In the genomic region with DNA sequence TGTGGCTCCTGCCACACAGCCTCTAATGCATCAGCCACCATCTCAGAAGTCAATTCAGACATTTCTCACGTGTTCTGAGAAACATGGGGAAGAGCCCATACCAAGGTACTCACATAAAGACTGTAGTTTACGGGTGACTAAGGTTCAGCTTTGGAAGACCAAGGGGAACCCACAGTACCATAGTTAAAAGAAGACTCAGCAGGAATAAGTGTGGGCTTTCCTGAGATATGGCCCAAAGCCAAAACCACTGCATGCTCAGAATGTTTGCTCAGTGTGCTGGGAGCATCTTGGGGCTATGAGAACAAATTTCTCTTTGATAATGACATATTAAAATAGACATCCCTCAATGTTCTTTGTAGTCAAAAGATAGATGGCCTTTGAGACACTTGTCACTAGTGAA, we compare ENCODE assay signal across 14 cellular contexts.
A peak's percentile ranks its signal among the peaks of the same experiment; 100 is the strongest.
DNase-seq lines count a peak whose midpoint lies in the region; ATAC-seq and TF ChIP-seq lines count a peak whose summit lies in the region.
"Had no signal": no experiment of that assay in that cellular context is flagged by ENCODE, and none has a peak within 500 bp of the region (broad histone marks: within the 10 kb centered on the region; RNA-seq: fewer than 3 reads in every experiment).

No MANE protein-coding gene starts in this region.

- no peak overlapping the region for H2AFZ ChIP-seq in hepatocyte

- H3K9me3 ChIP-seq in hepatocyte (ENCODE audit: low read depth) = no peaks in the 10 kb centered on the region
- H3K9me3 ChIP-seq: upper lobe of right lung had no signal

- no peaks in the 10 kb centered on the region for H3K79me2 ChIP-seq in hepatocyte

- no peaks in the 10 kb centered on the region for H3K27me3 ChIP-seq in hepatocyte
- H3K27me3 ChIP-seq: upper lobe of right lung had no signal

- H3K4me2 ChIP-seq in hepatocyte = no peak overlapping the region

- no peaks in the 10 kb centered on the region for H3K36me3 ChIP-seq in hepatocyte (replicated peaks; ENCODE audit: insufficient read depth, low read depth)
- H3K36me3 ChIP-seq: upper lobe of right lung had no signal

- 88% methylated on average over 2 of the region's 2 CpGs for WGBS in hepatocyte (ENCODE audit: low lambda C conversion rate, missing lambda C conversion rate)

- DNase-seq in AG08396 (ENCODE audit: low spot score) (peak; percentile 53), HS-5 (ENCODE audit: low read depth) (peak; percentile 59), amniotic stem cell (lab: John Stamatoyannopoulos, UW) (peak; percentile 35), hepatocyte (ENCODE audit: low spot score) (peak; percentile 20), anterior cingulate cortex (lab: John Stamatoyannopoulos, UW) (no peak)
- no peak for DNase-seq in activated CD8-positive, alpha-beta memory T cell treated with anti-CD3 and anti-CD28 coated beads, Interleukin-2, amount 50 U/mL, for 4 hours
- DNase-seq: activated CD8-positive, alpha-beta T cell treated with anti-CD3 and anti-CD28 coated beads, Interleukin-2, amount 10 ng/mL, durations not matched to agents 7 days and 5 days; effector CD8-positive, alpha-beta T cell; NCI-H526 treated with DMSO at 0.1 percent for 48 hours; T-helper 1 cell; upper lobe of right lung had no signal

- no peak for TF ChIP-seq CTCF in hepatocyte (IDR thresholded peaks at IDR 0.05; ENCODE audit: poor library complexity)

- H4K20me1 ChIP-seq in hepatocyte (ENCODE audit: insufficient read depth, poor library complexity, severe bottlenecking) = no peaks in the 10 kb centered on the region

- no peak overlapping the region for H3K27ac ChIP-seq in hepatocyte
- H3K27ac ChIP-seq: skin epidermis, upper lobe of right lung had no signal

- no peak for ATAC-seq in GM21786 (IDR thresholded peaks at IDR 0.05; ENCODE audit: unreplicated experiment)
- no peak for ATAC-seq in HG03175 (IDR thresholded peaks at IDR 0.05; ENCODE audit: unreplicated experiment)
- ATAC-seq: activated CD8-positive, alpha-beta T cell treated with anti-CD3 and anti-CD28 coated beads, Interleukin-2, amount 10 ng/mL, durations not matched to agents 7 days and 5 days had no signal

- H3K4me1 ChIP-seq in hepatocyte (ENCODE audit: insufficient read depth) = peaks cover 10% of the 10 kb centered on the region
- H3K4me1 ChIP-seq: upper lobe of right lung had no signal

- no peak overlapping the region for H3K4me3 ChIP-seq in hepatocyte
- H3K4me3 ChIP-seq: skin epidermis, upper lobe of right lung had no signal

- no peaks in the 10 kb centered on the region for H3K9me2 ChIP-seq in hepatocyte (replicated peaks; ENCODE audit: insufficient read depth)

Comparison
In these comparisons a context has a peak if more than half of its experiments do, and no peak if none do; other contexts are left out.
1. DNase-seq: peak in AG08396 (single experiment), HS-5 (single experiment), amniotic stem cell (single experiment) and hepatocyte (single experiment); none in anterior cingulate cortex (0 of 58) and activated CD8-positive, alpha-beta memory T cell treated with anti-CD3 and anti-CD28 coated beads, Interleukin-2, amount 50 U/mL, for 4 hours (single experiment).